1 cellular context compared by ENCODE assay signal in the genomic region with DNA sequence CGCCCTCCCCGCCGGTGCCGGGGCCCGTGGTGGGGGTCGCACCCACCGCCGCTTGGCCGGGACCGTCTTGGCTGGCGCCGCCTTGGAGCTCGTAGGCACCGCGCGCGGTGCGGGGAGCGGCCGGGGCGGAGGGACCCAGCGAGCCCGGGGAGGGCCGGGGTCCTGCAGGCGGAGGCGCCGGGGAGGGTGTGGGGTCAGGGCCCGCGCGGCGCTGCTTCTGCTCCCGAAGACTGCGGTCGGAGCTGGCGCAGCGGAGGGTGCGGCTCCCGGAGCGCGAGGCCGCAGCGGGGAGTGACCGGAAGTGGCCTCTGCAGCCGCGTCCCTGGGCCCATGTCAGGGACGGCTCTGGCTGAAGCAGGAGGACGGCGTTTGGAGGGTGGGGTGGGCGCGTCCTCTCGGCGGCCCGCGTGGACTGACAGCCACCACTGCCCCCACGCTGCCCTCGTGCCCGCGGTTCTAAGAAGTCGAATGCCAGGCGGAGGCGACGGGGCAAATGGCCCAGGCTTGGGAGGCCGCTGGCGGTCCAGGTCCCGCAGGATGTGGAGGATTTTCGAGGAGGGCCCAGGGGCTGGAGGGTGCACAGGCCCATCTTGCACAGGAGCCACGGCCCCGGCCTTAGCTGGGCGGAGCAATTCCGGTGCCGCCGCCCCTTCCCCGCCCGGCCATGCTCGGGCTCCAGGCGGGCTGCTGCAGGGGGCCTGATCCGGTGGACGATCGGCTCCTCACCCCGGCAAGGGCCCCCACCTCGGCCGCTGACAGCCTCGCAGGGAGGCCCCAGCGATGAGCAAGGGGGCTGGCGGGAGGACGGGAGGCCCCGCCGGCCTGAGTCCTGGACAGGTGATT.
TF ChIP-seq lines count a peak whose summit lies in the region.

No MANE protein-coding gene starts in this region.

TF ChIP-seq in SK-N-SH, 30 proteins besides CTCF, POLR2A, EP300 and RAD21 (continued from another document):
- TF ChIP-seq CHD2 (IDR thresholded peaks at IDR 0.05; ENCODE audit: low read length, partially characterized antibody): no peak
- TF ChIP-seq GATA2 (CRISPR knock-in tag; IDR thresholded peaks at IDR 0.05): no peak
- TF ChIP-seq SMC3 (IDR thresholded peaks at IDR 0.05; ENCODE audit: low read depth, low read length): no peak
- TF ChIP-seq, protein P1, sequence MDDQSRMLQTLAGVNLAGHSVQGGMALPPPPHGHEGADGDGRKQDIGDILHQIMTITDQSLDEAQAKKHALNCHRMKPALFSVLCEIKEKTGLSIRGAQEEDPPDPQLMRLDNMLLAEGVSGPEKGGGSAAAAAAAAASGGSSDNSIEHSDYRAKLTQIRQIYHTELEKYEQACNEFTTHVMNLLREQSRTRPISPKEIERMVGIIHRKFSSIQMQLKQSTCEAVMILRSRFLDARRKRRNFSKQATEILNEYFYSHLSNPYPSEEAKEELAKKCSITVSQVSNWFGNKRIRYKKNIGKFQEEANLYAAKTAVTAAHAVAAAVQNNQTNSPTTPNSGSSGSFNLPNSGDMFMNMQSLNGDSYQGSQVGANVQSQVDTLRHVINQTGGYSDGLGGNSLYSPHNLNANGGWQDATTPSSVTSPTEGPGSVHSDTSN (IDR thresholded peaks at IDR 0.05): no peak
TF ChIP-seq in SK-N-SH: peak in this region for 6.
